In genomic region chr1:28074892-28075511, GRCh38 we compare ENCODE assay signal across 38 cellular contexts. TPM values are rescaled to one million over a fixed set of nuclear protein-coding genes. Genes with fewer than 3 reads are reported as not detected.
A peak's percentile ranks its signal among the peaks of the same experiment; 100 is the strongest.
DNase-seq lines count a peak whose midpoint lies in the region; ATAC-seq, FAIRE-seq and TF ChIP-seq lines count a peak whose summit lies in the region.
"Had no signal": no experiment of that assay in that cellular context is flagged by ENCODE, and none has a peak within 500 bp of the region (broad histone marks: within the 10 kb centered on the region; RNA-seq: fewer than 3 reads in every experiment).

No MANE protein-coding gene starts in this region.

- peak overlapping the region; percentile 3 for H3K4me2 ChIP-seq in Karpas-422 (ENCODE audit: low read depth, low read length, poor library complexity, severe bottlenecking)
- H3K4me2 ChIP-seq: A549 had no signal

- H3K9me3 ChIP-seq in Karpas-422 (ENCODE audit: low read length) (no peaks in the 10 kb centered on the region), ascending aorta (no peaks in the 10 kb centered on the region), small intestine (ENCODE audit: control insufficient read depth, low read depth) (no peaks in the 10 kb centered on the region)
- H3K9me3 ChIP-seq: A549, body of pancreas, esophagus muscularis mucosa, heart right ventricle, lower lobe of right lung, prostate gland, upper lobe of right lung had no signal

- TF ChIP-seq CTCF in ascending aorta (IDR thresholded peaks at IDR 0.05) (no peak), MCF 10A (IDR thresholded peaks at IDR 0.05; ENCODE audit: unreplicated experiment) (no peak)

- no peak for FAIRE-seq in small intestine (lab: Jason Lieb, UNC)
- FAIRE-seq: A549, HepG2, kidney, RCC 7860 had no signal

- POLR2A ChIA-PET in MCF 10A (lab: Yijun Ruan, JAX) = interaction anchor here (1.5 to 5.6 kb wide), 3 partner anchors 8 to 171 kb away, joined by 4 to 63 read pairs (median 20); partner anchors contain the start of gene EYA3

- H3K4me1 ChIP-seq in Karpas-422 (ENCODE audit: low read length) (peaks cover 67% of the 10 kb centered on the region), ascending aorta (peaks cover 0 to 30% of the 10 kb centered on the region in 2 donors), small intestine (ENCODE audit: control insufficient read depth in 2 of 2, insufficient read depth in 1 of 2, low read depth in 1 of 2, low read length in 1 of 2) (peaks cover 0 to 2% of the 10 kb centered on the region in 2 donors)

- H3K4me3 ChIP-seq in Karpas-422 (ENCODE audit: low read length) = no peak overlapping the region
- H3K4me3 ChIP-seq in ascending aorta = no peak overlapping the region
- H3K4me3 ChIP-seq in small intestine (ENCODE audit: low read depth in 1 of 2, low read length in 2 of 2) = no peak overlapping the region
- H3K4me3 ChIP-seq: A549, body of pancreas, esophagus muscularis mucosa, heart right ventricle, lower lobe of right lung, prostate gland, upper lobe of right lung had no signal

- ATAC-seq in GM21526 (IDR thresholded peaks at IDR 0.05; ENCODE audit: low FRiP score, unreplicated experiment) (no peak), HG02840 (IDR thresholded peaks at IDR 0.05; ENCODE audit: low FRiP score, unreplicated experiment) (no peak)
- ATAC-seq: A549, body of pancreas, HCT116, heart right ventricle, HepG2, lower lobe of right lung, T-cell, upper lobe of right lung had no signal

- no peak overlapping the region; the same call in 1 of the 2 replicates for H3K9ac ChIP-seq in Karpas-422 (ENCODE audit: low read length)

- H3K27ac Mint-ChIP-seq in activated naive CD4-positive, alpha-beta T cell treated with anti-CD3 and anti-CD28 coated beads, Interleukin-2, amount 50 U/mL, for 24 hours = peak overlapping the region; percentile 9
- H3K27ac Mint-ChIP-seq in MCF 10A (ENCODE audit: low read depth, unreplicated experiment) = no peak overlapping the region
- H3K27ac Mint-ChIP-seq: T-cell had no signal

- 54 to 73% (median 60%) methylated on average over 1 of the region's 1 CpG for WGBS in small intestine, 3 donors

- intact Hi-C loops in ascending aorta (cut with DNase I) = no loop called here
- intact Hi-C loops in MCF 10A (cut with micrococcal nuclease) = no loop called here

- H3K27me3 Mint-ChIP-seq in activated naive CD4-positive, alpha-beta T cell treated with anti-CD3 and anti-CD28 coated beads, Interleukin-2, amount 50 U/mL, for 24 hours = no peaks in the 10 kb centered on the region
- no peaks in the 10 kb centered on the region for H3K27me3 Mint-ChIP-seq in MCF 10A (ENCODE audit: insufficient read depth, unreplicated experiment)
- H3K27me3 Mint-ChIP-seq: CD4-positive, alpha-beta memory T cell; naive B cell; T-cell had no signal

- H3K4me1 Mint-ChIP-seq in activated naive CD4-positive, alpha-beta T cell treated with anti-CD3 and anti-CD28 coated beads, Interleukin-2, amount 50 U/mL, for 24 hours = peaks cover 53% of the 10 kb centered on the region
- H3K4me1 Mint-ChIP-seq in MCF 10A (ENCODE audit: insufficient read depth, unreplicated experiment) = peaks cover 8% of the 10 kb centered on the region

- no peaks in the 10 kb centered on the region for H3K36me3 Mint-ChIP-seq in activated naive CD4-positive, alpha-beta T cell treated with anti-CD3 and anti-CD28 coated beads, Interleukin-2, amount 50 U/mL, for 24 hours
- H3K36me3 Mint-ChIP-seq in MCF 10A (ENCODE audit: insufficient read depth, unreplicated experiment) = peaks cover 6% of the 10 kb centered on the region
- H3K36me3 Mint-ChIP-seq: naive B cell had no signal

- no peaks in the 10 kb centered on the region for H3K9me3 Mint-ChIP-seq in activated naive CD4-positive, alpha-beta T cell treated with anti-CD3 and anti-CD28 coated beads, Interleukin-2, amount 50 U/mL, for 24 hours
- H3K9me3 Mint-ChIP-seq in MCF 10A (ENCODE audit: unreplicated experiment) = no peaks in the 10 kb centered on the region
- H3K9me3 Mint-ChIP-seq: CD4-positive, alpha-beta memory T cell; naive B cell; T-cell had no signal

- no peaks in the 10 kb centered on the region for H4K20me1 ChIP-seq in Karpas-422 (ENCODE audit: insufficient read depth, low read depth, low read length)

- no peaks in the 10 kb centered on the region for H3K27me3 ChIP-seq in Karpas-422 (ENCODE audit: low read length)
- H3K27me3 ChIP-seq in ascending aorta = no peaks in the 10 kb centered on the region
- H3K27me3 ChIP-seq in small intestine (ENCODE audit: control insufficient read depth in 2 of 2, insufficient read depth in 2 of 2, low read length in 2 of 2) = no peaks in the 10 kb centered on the region
- H3K27me3 ChIP-seq: body of pancreas, esophagus muscularis mucosa, heart right ventricle, upper lobe of right lung had no signal

- no peak for DNase-seq in activated naive CD4-positive, alpha-beta T cell treated with Interleukin-2 at 50 U/mL for 16 hours
- no peak for DNase-seq in Karpas-422
- no peak for DNase-seq in ascending aorta (ENCODE audit: low spot score in 2 of 2)
- peak; percentile 45 for DNase-seq in small intestine
- no peak for DNase-seq in MCF 10A (ENCODE audit: unreplicated experiment)
- DNase-seq: activated CD4-positive, alpha-beta T cell treated with anti-CD3 and anti-CD28 coated beads for 48 hours; activated gamma-delta T cell; activated T-cell treated with anti-CD3 and anti-CD28 coated beads for 4 hours; body of pancreas; CD4-positive, alpha-beta memory T cell; cerebellar nuclear complex; EL; foreskin fibroblast; heart right ventricle; kidney; lower lobe of right lung; midbrain; MV-4-11; naive B cell; NCI-H146; NCI-H226; NCI-H526 treated with DMSO at 0.1 percent for 48 hours; nucleus accumbens; SIG-M5; stimulated activated CD4-positive, alpha-beta T cell treated with anti-CD3 and anti-CD28 coated beads, Interleukin-15, amount 100 ng/mL, for 24 hours; stimulated activated CD4-positive, alpha-beta T cell treated with anti-CD3 and anti-CD28 coated beads, Interleukin-4, amount 100 ng/mL, for 4 hours; substantia nigra; T-cell; upper lobe of right lung had no signal

- no TSS peak for BruUV-seq in MCF 10A (replicated peaks; lab: Mats Ljungman, UMichigan)

- H3K27ac ChIP-seq in Karpas-422 (ENCODE audit: low read length) (peak overlapping the region; percentile 20), ascending aorta (peak overlapping the region; percentile 0 to 14), small intestine (ENCODE audit: low read depth in 1 of 2, low read length in 1 of 2) (peak overlapping the region in 1 of 2 donors; percentile 3)
- H3K27ac ChIP-seq: A549, esophagus muscularis mucosa, lower lobe of right lung, upper lobe of right lung had no signal

- peaks cover 95% of the 10 kb centered on the region for H3K79me2 ChIP-seq in Karpas-422 (ENCODE audit: low read length)

- no peak overlapping the region for H2AFZ ChIP-seq in Karpas-422 (ENCODE audit: low read length)

- CTCF ChIA-PET in MCF 10A (lab: Yijun Ruan, JAX) = no interaction called here

- peaks cover 24% of the 10 kb centered on the region; the same call in 1 of the 2 replicates for H3K36me3 ChIP-seq in Karpas-422 (ENCODE audit: insufficient read depth, low read length)
- peaks cover 3 to 6% of the 10 kb centered on the region in 2 donors for H3K36me3 ChIP-seq in ascending aorta
- H3K36me3 ChIP-seq in small intestine (ENCODE audit: control insufficient read depth in 2 of 2, insufficient read depth in 2 of 2, low read length in 2 of 2) = no peaks in the 10 kb centered on the region
- H3K36me3 ChIP-seq: prostate gland had no signal

- no peak overlapping the region for H3K4me3 Mint-ChIP-seq in activated naive CD4-positive, alpha-beta T cell treated with anti-CD3 and anti-CD28 coated beads, Interleukin-2, amount 50 U/mL, for 24 hours
- no peak overlapping the region for H3K4me3 Mint-ChIP-seq in MCF 10A (ENCODE audit: unreplicated experiment)
- H3K4me3 Mint-ChIP-seq: CD4-positive, alpha-beta memory T cell; naive B cell; T-cell had no signal

- H3K9me2 ChIP-seq in Karpas-422 (replicated peaks; ENCODE audit: insufficient read depth, low read length) = no peaks in the 10 kb centered on the region

RNA-seq across cellular contexts. Expression of gene EYA3, which starts 13.4 kb away (rescaled TPM):
- 17.0 and 28.3 TPM in 2 replicates for total RNA-seq in Karpas-422 (2014; rRNA removed; shearing (Covaris generic); ENCODE audit: low replicate concordance)
- 52.6 TPM for total RNA-seq in ascending aorta
- 1 to 10 TPM; 3.2 to 7.9 (median 4.9) TPM for polyA plus RNA-seq in small intestine
- 13.3 and 14.4 TPM in 2 replicates for total RNA-seq in MCF 10A (2022)
